Comparison of ENCODE assay signal across 8 cellular contexts in genomic region chr6:42819803-42820508, GRCh38. TPM values are rescaled to one million over a fixed set of nuclear protein-coding genes. Genes with fewer than 3 reads are reported as not detected.
DNase-seq lines count a peak whose midpoint lies in the region; ATAC-seq and TF ChIP-seq lines count a peak whose summit lies in the region.

No MANE protein-coding gene starts in this region.

- H3K27me3 ChIP-seq in right cardiac atrium (ENCODE audit: control insufficient read depth, insufficient read depth) (no peaks in the 10 kb centered on the region), testis (no peaks in the 10 kb centered on the region)

- TF ChIP-seq CTCF in testis (IDR thresholded peaks at IDR 0.05), result no peak

- H3K36me3 Mint-ChIP-seq in activated CD8-positive, alpha-beta memory T cell treated with anti-CD3 and anti-CD28 coated beads, Interleukin-2, amount 10 ng/mL, durations not matched to agents 7 days and 5 days, result peaks cover 8% of the 10 kb centered on the region
- peaks cover 5% of the 10 kb centered on the region for H3K36me3 Mint-ChIP-seq in activated T-helper 1 cell treated with anti-CD3 and anti-CD28 coated beads, Interleukin-12 subunit alpha, Interleukin-12 subunit beta, Interleukin-2, Interleukin-4 antibody, amounts not matched to agents 30 ng/mL and 10 ng/mL and 1 ng/mL, durations not matched to agents 14 hours and 24 hours and 36 hours (ENCODE audit: low read depth)

- H3K9me3 ChIP-seq in right cardiac atrium (ENCODE audit: control insufficient read depth, low read length), result no peaks in the 10 kb centered on the region
- H3K9me3 ChIP-seq in testis, result no peaks in the 10 kb centered on the region

- peak; percentile 57 for ATAC-seq in activated CD8-positive, alpha-beta memory T cell treated with anti-CD3 and anti-CD28 coated beads, Interleukin-2, amount 10 ng/mL, durations not matched to agents 7 days and 5 days
- peak; percentile 63 to 73 for ATAC-seq in right cardiac atrium
- ATAC-seq in GM18511 (IDR thresholded peaks at IDR 0.05; ENCODE audit: unreplicated experiment), result no peak

- H3K27ac ChIP-seq in right cardiac atrium (ENCODE audit: low read length) (peak overlapping the region; percentile 88), testis (peak overlapping the region; percentile 72 to 78)

- H3K4me1 ChIP-seq in right cardiac atrium (ENCODE audit: control insufficient read depth, insufficient read depth, low read length) (peaks cover 8% of the 10 kb centered on the region), testis (peaks cover 10% of the 10 kb centered on the region)

- CTCF ChIA-PET in activated CD8-positive, alpha-beta memory T cell treated with anti-CD3 and anti-CD28 coated beads, Interleukin-2, amount 10 ng/mL, durations not matched to agents 7 days and 5 days (lab: Charles Lee), result no interaction called here

- H3K27ac Mint-ChIP-seq in activated CD8-positive, alpha-beta memory T cell treated with anti-CD3 and anti-CD28 coated beads, Interleukin-2, amount 10 ng/mL, durations not matched to agents 7 days and 5 days, result no peak overlapping the region
- H3K27ac Mint-ChIP-seq in activated T-helper 1 cell treated with anti-CD3 and anti-CD28 coated beads, Interleukin-12 subunit alpha, Interleukin-12 subunit beta, Interleukin-2, Interleukin-4 antibody, amounts not matched to agents 30 ng/mL and 10 ng/mL and 1 ng/mL, durations not matched to agents 14 hours and 24 hours and 36 hours, result no peak overlapping the region

- H3K27me3 Mint-ChIP-seq in activated CD8-positive, alpha-beta memory T cell treated with anti-CD3 and anti-CD28 coated beads, Interleukin-2, amount 10 ng/mL, durations not matched to agents 7 days and 5 days, result no peaks in the 10 kb centered on the region
- H3K27me3 Mint-ChIP-seq in activated T-helper 1 cell treated with anti-CD3 and anti-CD28 coated beads, Interleukin-12 subunit alpha, Interleukin-12 subunit beta, Interleukin-2, Interleukin-4 antibody, amounts not matched to agents 30 ng/mL and 10 ng/mL and 1 ng/mL, durations not matched to agents 14 hours and 24 hours and 36 hours (ENCODE audit: insufficient read depth), result no peaks in the 10 kb centered on the region

- 88% methylated on average over 3 of the region's 3 CpGs for WGBS in right cardiac atrium
- 76 to 86% methylated on average over 3 of the region's 3 CpGs for WGBS in testis, 2 donors

- H3K4me3 ChIP-seq in right cardiac atrium (ENCODE audit: low read length) (no peak overlapping the region), testis (no peak overlapping the region)

- DNase-seq in activated CD8-positive, alpha-beta memory T cell treated with anti-CD3 and anti-CD28 coated beads, Interleukin-2, amount 10 ng/mL, durations not matched to agents 7 days and 5 days, result no peak
- DNase-seq in activated CD8-positive, alpha-beta memory T cell treated with anti-CD3 and anti-CD28 coated beads, Interleukin-2, amount 50 U/mL, for 48 hours, result no peak
- DNase-seq in SHP77 (lab: John Stamatoyannopoulos, UW) (peak; percentile 6 to 17), right cardiac atrium (no peak), testis (no peak)
- no peak for DNase-seq in activated T-helper 1 cell treated with anti-CD3 and anti-CD28 coated beads, Interleukin-12 subunit alpha, Interleukin-12 subunit beta, Interleukin-2, Interleukin-4 antibody, amounts not matched to agents 30 ng/mL and 10 ng/mL and 1 ng/mL, durations not matched to agents 14 hours and 24 hours and 36 hours (ENCODE audit: low spot score)
- DNase-seq in stimulated activated CD4-positive, alpha-beta T cell treated with anti-CD3 and anti-CD28 coated beads, Interleukin-12 subunit alpha, Interleukin-12 subunit beta, amount 100 ng/mL, for 4 hours, result no peak

- H3K4me1 Mint-ChIP-seq in activated CD8-positive, alpha-beta memory T cell treated with anti-CD3 and anti-CD28 coated beads, Interleukin-2, amount 10 ng/mL, durations not matched to agents 7 days and 5 days, result peaks cover 7% of the 10 kb centered on the region
- H3K4me1 Mint-ChIP-seq in activated T-helper 1 cell treated with anti-CD3 and anti-CD28 coated beads, Interleukin-12 subunit alpha, Interleukin-12 subunit beta, Interleukin-2, Interleukin-4 antibody, amounts not matched to agents 30 ng/mL and 10 ng/mL and 1 ng/mL, durations not matched to agents 14 hours and 24 hours and 36 hours (ENCODE audit: low read depth), result peaks cover 20% of the 10 kb centered on the region

- no peak for TF ChIP-seq POLR2A in testis (IDR thresholded peaks at IDR 0.05)

- intact Hi-C loops in right cardiac atrium (cut with DNase I), result no loop called here
- intact Hi-C loops in testis (cut with DNase I; ENCODE audit: low total_unique reads), result no loop called here
- intact Hi-C loops in activated T-helper 1 cell treated with anti-CD3 and anti-CD28 coated beads, Interleukin-12 subunit alpha, Interleukin-12 subunit beta, Interleukin-2, Interleukin-4 antibody, amounts not matched to agents 30 ng/mL and 10 ng/mL and 1 ng/mL, durations not matched to agents 14 hours and 24 hours and 36 hours (cut with micrococcal nuclease), result no loop called here

- H3K4me3 Mint-ChIP-seq in activated CD8-positive, alpha-beta memory T cell treated with anti-CD3 and anti-CD28 coated beads, Interleukin-2, amount 10 ng/mL, durations not matched to agents 7 days and 5 days, result no peak overlapping the region
- no peak overlapping the region for H3K4me3 Mint-ChIP-seq in activated T-helper 1 cell treated with anti-CD3 and anti-CD28 coated beads, Interleukin-12 subunit alpha, Interleukin-12 subunit beta, Interleukin-2, Interleukin-4 antibody, amounts not matched to agents 30 ng/mL and 10 ng/mL and 1 ng/mL, durations not matched to agents 14 hours and 24 hours and 36 hours

- no peaks in the 10 kb centered on the region for H3K36me3 ChIP-seq in testis (ENCODE audit: low read depth, missing control alignments)

- H3K9me3 Mint-ChIP-seq in activated CD8-positive, alpha-beta memory T cell treated with anti-CD3 and anti-CD28 coated beads, Interleukin-2, amount 10 ng/mL, durations not matched to agents 7 days and 5 days (ENCODE audit: low read depth), result no peaks in the 10 kb centered on the region
- H3K9me3 Mint-ChIP-seq in activated T-helper 1 cell treated with anti-CD3 and anti-CD28 coated beads, Interleukin-12 subunit alpha, Interleukin-12 subunit beta, Interleukin-2, Interleukin-4 antibody, amounts not matched to agents 30 ng/mL and 10 ng/mL and 1 ng/mL, durations not matched to agents 14 hours and 24 hours and 36 hours, result no peaks in the 10 kb centered on the region

RNA-seq across cellular contexts. Expression of gene BICRAL, which starts 38.1 kb away (rescaled TPM):
- total RNA-seq in activated CD8-positive, alpha-beta memory T cell treated with anti-CD3 and anti-CD28 coated beads, Interleukin-2, amount 10 ng/mL, durations not matched to agents 7 days and 5 days, result 10 to 100 TPM; 22.9 to 24.3 TPM
- total RNA-seq in right cardiac atrium (10 to 100 TPM; 11.4 to 13.6 (median 13.1) TPM), testis (10 to 100 TPM; 20.4 to 21.1 TPM)
- polyA plus RNA-seq in right cardiac atrium (3.9 TPM), testis (ENCODE audit: insufficient read depth, low read depth, low replicate concordance) (12.5 TPM)
- total RNA-seq in activated T-helper 1 cell treated with anti-CD3 and anti-CD28 coated beads, Interleukin-12 subunit alpha, Interleukin-12 subunit beta, Interleukin-2, Interleukin-4 antibody, amounts not matched to agents 30 ng/mL and 10 ng/mL and 1 ng/mL, durations not matched to agents 14 hours and 24 hours and 36 hours, result 14.1 and 14.2 TPM in 2 replicates

RNA-seq across cellular contexts. Expression of gene RPL7L1, which starts 59.5 kb away (rescaled TPM):
- 100 to 1,000 TPM in 1 of 2 experiments, 10 to 100 TPM in 1; 73.5 to 105 TPM for total RNA-seq in activated CD8-positive, alpha-beta memory T cell treated with anti-CD3 and anti-CD28 coated beads, Interleukin-2, amount 10 ng/mL, durations not matched to agents 7 days and 5 days
- total RNA-seq in right cardiac atrium (10 to 100 TPM; 50.5 to 59.1 (median 51.7) TPM), testis (10 to 100 TPM; 62.6 to 66.8 TPM)
- polyA plus RNA-seq in right cardiac atrium (38.7 TPM), testis (ENCODE audit: insufficient read depth, low read depth, low replicate concordance) (51.4 TPM)
- total RNA-seq in activated T-helper 1 cell treated with anti-CD3 and anti-CD28 coated beads, Interleukin-12 subunit alpha, Interleukin-12 subunit beta, Interleukin-2, Interleukin-4 antibody, amounts not matched to agents 30 ng/mL and 10 ng/mL and 1 ng/mL, durations not matched to agents 14 hours and 24 hours and 36 hours, result 179 TPM in 2 replicates

Comparison
In these comparisons a context has a peak if more than half of its experiments do, and no peak if none do; other contexts are left out.
1. DNase-seq: peak in SHP77 (2 of 2); none in activated CD8-positive, alpha-beta memory T cell treated with anti-CD3 and anti-CD28 coated beads, Interleukin-2, amount 10 ng/mL, durations not matched to agents 7 days and 5 days (single experiment), activated CD8-positive, alpha-beta memory T cell treated with anti-CD3 and anti-CD28 coated beads, Interleukin-2, amount 50 U/mL, for 48 hours (single experiment), right cardiac atrium (0 of 3), testis (single experiment), activated T-helper 1 cell treated with anti-CD3 and anti-CD28 coated beads, Interleukin-12 subunit alpha, Interleukin-12 subunit beta, Interleukin-2, Interleukin-4 antibody, amounts not matched to agents 30 ng/mL and 10 ng/mL and 1 ng/mL, durations not matched to agents 14 hours and 24 hours and 36 hours (single experiment) and stimulated activated CD4-positive, alpha-beta T cell treated with anti-CD3 and anti-CD28 coated beads, Interleukin-12 subunit alpha, Interleukin-12 subunit beta, amount 100 ng/mL, for 4 hours (single experiment).